Comparison of ENCODE assay signal across 26 cellular contexts in the genomic region with DNA sequence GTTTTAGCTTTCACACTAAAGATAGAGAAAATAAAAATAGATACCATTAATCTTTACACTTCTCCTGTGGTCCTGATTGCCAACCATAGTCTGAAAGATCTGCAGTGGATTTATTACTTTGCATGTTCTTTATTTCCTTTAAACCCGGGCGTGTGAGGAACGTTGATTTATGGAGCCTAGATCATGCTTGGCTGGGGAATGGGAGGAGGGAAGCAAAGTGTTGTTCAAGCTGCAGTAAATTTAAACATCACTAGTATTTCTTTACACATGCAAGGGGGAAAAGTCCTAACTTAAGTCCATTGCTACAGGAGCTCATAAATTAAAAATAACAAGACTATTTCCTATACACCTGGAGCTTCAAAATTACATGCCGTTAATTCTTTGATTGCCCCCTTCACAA.
DNase-seq lines count a peak whose midpoint lies in the region; ATAC-seq and TF ChIP-seq lines count a peak whose summit lies in the region.
"Had no signal": no experiment of that assay in that cellular context is flagged by ENCODE, and none has a peak within 500 bp of the region (broad histone marks: within the 10 kb centered on the region; RNA-seq: fewer than 3 reads in every experiment).

No MANE protein-coding gene starts in this region.

- no peaks in the 10 kb centered on the region for H3K4me1 Mint-ChIP-seq in central memory CD8-positive, alpha-beta T cell
- peaks cover 59% of the 10 kb centered on the region for H3K4me1 Mint-ChIP-seq in nephron
- H3K4me1 Mint-ChIP-seq: CD8-positive, alpha-beta memory T cell had no signal

- H3K4me3 ChIP-seq in HAP-1 = no peak overlapping the region
- H3K4me3 ChIP-seq: BLaER1, GM12878 had no signal

- no peak overlapping the region for H3K4me3 Mint-ChIP-seq in central memory CD8-positive, alpha-beta T cell
- H3K4me3 Mint-ChIP-seq in nephron = no peak overlapping the region
- H3K4me3 Mint-ChIP-seq: CD4-positive, alpha-beta memory T cell; CD4-positive, CD25-positive, alpha-beta regulatory T cell; CD8-positive, alpha-beta memory T cell had no signal

- H3K36me3 Mint-ChIP-seq in central memory CD8-positive, alpha-beta T cell (ENCODE audit: insufficient read depth) = no peaks in the 10 kb centered on the region
- H3K36me3 Mint-ChIP-seq in nephron (ENCODE audit: low read depth) = peaks cover 12% of the 10 kb centered on the region
- H3K36me3 Mint-ChIP-seq: CD4-positive, alpha-beta memory T cell; CD4-positive, CD25-positive, alpha-beta regulatory T cell; CD8-positive, alpha-beta memory T cell had no signal

- H3K9me3 ChIP-seq in HAP-1 = no peaks in the 10 kb centered on the region
- H3K9me3 ChIP-seq: BE2C, BLaER1 had no signal

- H3K27ac Mint-ChIP-seq in central memory CD8-positive, alpha-beta T cell (ENCODE audit: low read depth) = peak overlapping the region; percentile 68
- peak overlapping the region; percentile 49 to 72 (median 52) for H3K27ac Mint-ChIP-seq in nephron
- H3K27ac Mint-ChIP-seq: CD14-positive monocyte; CD4-positive, alpha-beta memory T cell; CD8-positive, alpha-beta memory T cell had no signal

- H3K27me3 Mint-ChIP-seq in central memory CD8-positive, alpha-beta T cell = peaks cover 23% of the 10 kb centered on the region
- H3K27me3 Mint-ChIP-seq in nephron (ENCODE audit: low read depth) = peaks cover 26% of the 10 kb centered on the region

- no peaks in the 10 kb centered on the region for H3K4me1 ChIP-seq in HAP-1
- H3K4me1 ChIP-seq: BLaER1 had no signal

- ATAC-seq in central memory CD8-positive, alpha-beta T cell (replicated peaks; ENCODE audit: extremely low read depth, poor library complexity, severe bottlenecking) = no peak
- ATAC-seq: GM12878 had no signal

- no peak for TF ChIP-seq CTCF in nephron (IDR thresholded peaks at IDR 0.05; ENCODE audit: unreplicated experiment in 3 of 3)

- DNase-seq in NCI-H146 treated with DMSO at 0.1 percent for 48 hours (lab: John Stamatoyannopoulos, UW; ENCODE audit: unreplicated experiment) (peak; percentile 18), NCI-H146 (lab: John Stamatoyannopoulos, UW) (no peak), NCI-H69 (lab: John Stamatoyannopoulos, UW) (peak; percentile 38), SW 1271 (lab: John Stamatoyannopoulos, UW) (no peak), HAP-1 (ENCODE audit: low spot score in 2 of 2) (no peak)
- no peak for DNase-seq in central memory CD8-positive, alpha-beta T cell (ENCODE audit: low spot score in 2 of 2)
- no peak for DNase-seq in stimulated activated CD4-positive, alpha-beta T cell treated with anti-CD3 and anti-CD28 coated beads, Interleukin-15, amount 100 ng/mL, for 24 hours
- DNase-seq: 8988T; ACHN; BE2C; C1 segment of cervical spinal cord; CD4-positive, alpha-beta memory T cell; CD4-positive, CD25-positive, alpha-beta regulatory T cell; CD8-positive, alpha-beta memory T cell; COR-L47; DMS 273 treated with DMSO at 0.1 percent for 48 hours; DMS153; DMS53; DMS79; DND-41; EL; GDM1 had no signal

- peaks cover 5% of the 10 kb centered on the region for H3K9me3 Mint-ChIP-seq in central memory CD8-positive, alpha-beta T cell
- H3K9me3 Mint-ChIP-seq in nephron = peaks cover 4% of the 10 kb centered on the region

- no peaks in the 10 kb centered on the region for H3K36me3 ChIP-seq in HAP-1 (replicated peaks)
- H3K36me3 ChIP-seq: BLaER1 had no signal

- in situ Hi-C loops in HAP-1 (cut with MboI; ENCODE audit: low sequenced_read_pairs) = no loop called here

- no peaks in the 10 kb centered on the region; the same call in 1 of the 2 replicates for H3K27me3 ChIP-seq in HAP-1 (ENCODE audit: low read depth)
- H3K27me3 ChIP-seq: BE2C, BLaER1 had no signal

Comparison
In these comparisons a context has a peak if more than half of its experiments do, and no peak if none do; other contexts are left out.
1. DNase-seq: peak in NCI-H146 treated with DMSO at 0.1 percent for 48 hours (single experiment) and NCI-H69 (single experiment); none in NCI-H146 (single experiment), central memory CD8-positive, alpha-beta T cell (0 of 2), SW 1271 (0 of 2), stimulated activated CD4-positive, alpha-beta T cell treated with anti-CD3 and anti-CD28 coated beads, Interleukin-15, amount 100 ng/mL, for 24 hours (single experiment) and HAP-1 (0 of 2).